ENCODE assay signal across 14 cellular contexts in the genomic region with DNA sequence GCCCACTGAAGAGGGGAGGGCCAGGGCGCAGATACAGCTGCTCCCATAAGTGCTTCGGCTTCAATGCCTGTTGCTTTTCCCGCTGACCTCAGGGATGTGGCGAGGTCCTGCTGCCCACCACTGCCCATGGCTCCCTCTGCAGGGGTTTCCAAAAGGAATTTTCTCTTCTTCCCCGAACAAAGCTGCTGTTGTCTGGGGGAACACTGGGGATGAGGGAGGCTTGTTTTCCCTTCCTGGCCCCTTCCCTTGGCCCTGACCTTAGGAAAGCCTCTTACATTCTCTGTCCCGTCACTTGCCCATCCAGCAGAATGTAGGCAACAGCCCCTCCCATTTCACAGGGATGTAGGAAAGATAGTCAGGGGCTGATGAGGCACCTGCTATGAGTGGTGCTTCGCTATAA. TPM values are rescaled to one million over a fixed set of nuclear protein-coding genes. Genes with fewer than 3 reads are reported as not detected.
A peak's percentile ranks its signal among the peaks of the same experiment; 100 is the strongest.
DNase-seq lines count a peak whose midpoint lies in the region; ATAC-seq and TF ChIP-seq lines count a peak whose summit lies in the region.
"Had no signal": no experiment of that assay in that cellular context is flagged by ENCODE, and none has a peak within 500 bp of the region (broad histone marks: within the 10 kb centered on the region; RNA-seq: fewer than 3 reads in every experiment).

No MANE protein-coding gene starts in this region.

- no peak overlapping the region for H3K18ac ChIP-seq in mesenchymal stem cell (ENCODE audit: low read depth in 1 of 2, low read length in 2 of 2)

- H3K4me2 ChIP-seq in mesenchymal stem cell (ENCODE audit: low read length, poor library complexity, severe bottlenecking) (no peak overlapping the region), MM.1S (ENCODE audit: low read depth, low read length) (no peak overlapping the region)

- H3K36me3 Mint-ChIP-seq in activated naive CD4-positive, alpha-beta T cell treated with anti-CD3 and anti-CD28 coated beads for 36 hours (ENCODE audit: low read depth): peaks cover 31% of the 10 kb centered on the region
- H3K36me3 Mint-ChIP-seq in activated T-helper 2 cell treated with anti-CD3 and anti-CD28 coated beads, Interferon-gamma antibody, Interleukin-2, Interleukin-4, amounts not matched to agents 10 μg/mL and 5 μg/mL and 100 μg/mL, durations not matched to agents 14 hours and 24 hours and 36 hours (ENCODE audit: low read depth): peaks cover 91% of the 10 kb centered on the region
- H3K36me3 Mint-ChIP-seq in type B pancreatic cell: no peaks in the 10 kb centered on the region

- no peak overlapping the region for H2BK120ac ChIP-seq in mesenchymal stem cell (ENCODE audit: low read depth, low read length)

- no peak for ATAC-seq in gastrocnemius medialis

- H3K4ac ChIP-seq in mesenchymal stem cell (ENCODE audit: low read depth in 1 of 2, low read length in 2 of 2): no peak overlapping the region

- H3K9ac ChIP-seq in mesenchymal stem cell (ENCODE audit: low read length) (no peak overlapping the region), MM.1S (ENCODE audit: low read length) (no peak overlapping the region)

- H3K4me1 ChIP-seq in mesenchymal stem cell (ENCODE audit: control insufficient read depth, insufficient read depth, low read depth, low read length) (peaks cover 41% of the 10 kb centered on the region), gastrocnemius medialis (peaks cover 23 to 52% of the 10 kb centered on the region in 2 donors), MM.1S (ENCODE audit: low read length) (peaks cover 27% of the 10 kb centered on the region)
- H3K4me1 ChIP-seq: HAP-1 had no signal

- intact Hi-C loops in activated naive CD4-positive, alpha-beta T cell treated with anti-CD3 and anti-CD28 coated beads for 36 hours (cut with micrococcal nuclease): no loop called here
- intact Hi-C loops in activated T-helper 2 cell treated with anti-CD3 and anti-CD28 coated beads, Interferon-gamma antibody, Interleukin-2, Interleukin-4, amounts not matched to agents 10 μg/mL and 5 μg/mL and 100 μg/mL, durations not matched to agents 14 hours and 24 hours and 36 hours (cut with micrococcal nuclease): no loop called here
- intact Hi-C loops in gastrocnemius medialis (cut with DNase I; ENCODE audit: low total_unique reads): loop anchor here (2.0 kb wide), 1 partner anchor 15 kb away; no protein-coding TSS in a partner anchor

- H2AK5ac ChIP-seq in mesenchymal stem cell (ENCODE audit: low read length, severe bottlenecking): peak overlapping the region; percentile 13

- H3K79me2 ChIP-seq in MM.1S (ENCODE audit: low read length): peaks cover 12% of the 10 kb centered on the region; the same call in 1 of the 2 replicates

- no peak overlapping the region for H2BK15ac ChIP-seq in mesenchymal stem cell (ENCODE audit: low read depth, poor library complexity, severe bottlenecking)

- no peak overlapping the region for H2BK5ac ChIP-seq in mesenchymal stem cell (ENCODE audit: low read depth, low read length, poor library complexity, severe bottlenecking)

- H2AFZ ChIP-seq in mesenchymal stem cell (ENCODE audit: low read depth, low read length): no peak overlapping the region
- H2AFZ ChIP-seq in MM.1S (ENCODE audit: low read length): no peak overlapping the region

- peaks cover 4 to 84% of the 10 kb centered on the region in 2 experiments for H3K36me3 ChIP-seq in mesenchymal stem cell (ENCODE audit: control insufficient read depth in 1 of 2, insufficient read depth in 2 of 2, low read depth in 1 of 2, low read length in 2 of 2)
- peaks cover 0 to 6% of the 10 kb centered on the region in 2 donors for H3K36me3 ChIP-seq in gastrocnemius medialis
- no peaks in the 10 kb centered on the region for H3K36me3 ChIP-seq in MM.1S (replicated peaks; ENCODE audit: insufficient read depth, low read length)
- H3K36me3 ChIP-seq: ascending aorta, HAP-1 had no signal

- 99% methylated on average over 5 of the region's 7 CpGs for WGBS in mesenchymal stem cell

- no peak for TF ChIP-seq POLR2A in gastrocnemius medialis (IDR thresholded peaks at IDR 0.05)

- H3K9me2 ChIP-seq in MM.1S (replicated peaks; ENCODE audit: insufficient read depth, low read length): no peaks in the 10 kb centered on the region

- H3K4me3 ChIP-seq in mesenchymal stem cell (ENCODE audit: insufficient read depth in 1 of 2, low read depth in 1 of 2, low read length in 2 of 2): no peak overlapping the region
- no peak overlapping the region for H3K4me3 ChIP-seq in gastrocnemius medialis
- H3K4me3 ChIP-seq in MM.1S (ENCODE audit: low read length): no peak overlapping the region
- H3K4me3 ChIP-seq: ascending aorta, HAP-1, stomach had no signal

- peaks cover 55% of the 10 kb centered on the region for H3K79me1 ChIP-seq in mesenchymal stem cell (replicated peaks; ENCODE audit: low read length, poor library complexity, severe bottlenecking)

- H3K27me3 ChIP-seq in mesenchymal stem cell (ENCODE audit: control insufficient read depth in 1 of 2, insufficient read depth in 1 of 2, low read length in 2 of 2) (no peaks in the 10 kb centered on the region), gastrocnemius medialis (no peaks in the 10 kb centered on the region), MM.1S (replicated peaks; ENCODE audit: insufficient read depth, low read length) (no peaks in the 10 kb centered on the region)
- H3K27me3 ChIP-seq: ascending aorta, stomach had no signal

- no peak overlapping the region for H3K14ac ChIP-seq in mesenchymal stem cell (ENCODE audit: low read length in 2 of 2)

- no peaks in the 10 kb centered on the region for H3K27me3 Mint-ChIP-seq in activated naive CD4-positive, alpha-beta T cell treated with anti-CD3 and anti-CD28 coated beads for 36 hours (ENCODE audit: low read depth)
- H3K27me3 Mint-ChIP-seq in activated T-helper 2 cell treated with anti-CD3 and anti-CD28 coated beads, Interferon-gamma antibody, Interleukin-2, Interleukin-4, amounts not matched to agents 10 μg/mL and 5 μg/mL and 100 μg/mL, durations not matched to agents 14 hours and 24 hours and 36 hours (ENCODE audit: low read depth): no peaks in the 10 kb centered on the region
- H3K27me3 Mint-ChIP-seq in type B pancreatic cell: no peaks in the 10 kb centered on the region

- H3K27ac ChIP-seq in mesenchymal stem cell (ENCODE audit: low read length, poor library complexity, severe bottlenecking) (no peak overlapping the region), gastrocnemius medialis (no peak overlapping the region), MM.1S (ENCODE audit: low read length) (no peak overlapping the region)

- peaks cover 12% of the 10 kb centered on the region for H3F3A ChIP-seq in MM.1S (ENCODE audit: insufficient read depth, low read length)

- POLR2A ChIA-PET in GM10248 (lab: Yijun Ruan, JAX): no interaction called here

- DNase-seq in activated naive CD4-positive, alpha-beta T cell treated with anti-CD3 and anti-CD28 coated beads for 36 hours: no peak
- no peak for DNase-seq in activated naive CD4-positive, alpha-beta T cell (lab: John Stamatoyannopoulos, UW)
- no peak for DNase-seq in activated T-helper 2 cell treated with anti-CD3 and anti-CD28 coated beads, Interferon-gamma antibody, Interleukin-2, Interleukin-4, amounts not matched to agents 10 μg/mL and 5 μg/mL and 100 μg/mL, durations not matched to agents 14 hours and 24 hours and 36 hours (ENCODE audit: low spot score)
- no peak for DNase-seq in mesenchymal stem cell
- no peak for DNase-seq in type B pancreatic cell (ENCODE audit: extremely low spot score, unreplicated experiment)
- DNase-seq in gastrocnemius medialis: no peak
- no peak for DNase-seq in MM.1S
- DNase-seq in GM10248 (ENCODE audit: extremely low spot score): no peak
- DNase-seq: NCI-H1417, NCI-H2227 treated with DMSO at 0.1 percent for 48 hours, SHP77, stomach had no signal

- no peak overlapping the region for H3K4me3 Mint-ChIP-seq in activated naive CD4-positive, alpha-beta T cell treated with anti-CD3 and anti-CD28 coated beads for 36 hours
- no peak overlapping the region for H3K4me3 Mint-ChIP-seq in activated T-helper 2 cell treated with anti-CD3 and anti-CD28 coated beads, Interferon-gamma antibody, Interleukin-2, Interleukin-4, amounts not matched to agents 10 μg/mL and 5 μg/mL and 100 μg/mL, durations not matched to agents 14 hours and 24 hours and 36 hours (ENCODE audit: low read depth)
- H3K4me3 Mint-ChIP-seq in type B pancreatic cell: no peak overlapping the region

- no peak overlapping the region for H4K91ac ChIP-seq in mesenchymal stem cell (ENCODE audit: low read length)

- no peaks in the 10 kb centered on the region for H3K9me3 Mint-ChIP-seq in activated naive CD4-positive, alpha-beta T cell treated with anti-CD3 and anti-CD28 coated beads for 36 hours
- no peaks in the 10 kb centered on the region for H3K9me3 Mint-ChIP-seq in activated T-helper 2 cell treated with anti-CD3 and anti-CD28 coated beads, Interferon-gamma antibody, Interleukin-2, Interleukin-4, amounts not matched to agents 10 μg/mL and 5 μg/mL and 100 μg/mL, durations not matched to agents 14 hours and 24 hours and 36 hours
- H3K9me3 Mint-ChIP-seq in type B pancreatic cell: no peaks in the 10 kb centered on the region

- no peak overlapping the region for H2BK12ac ChIP-seq in mesenchymal stem cell (ENCODE audit: low read length in 2 of 2)

- no peak overlapping the region for H3K23ac ChIP-seq in mesenchymal stem cell (ENCODE audit: low read length in 2 of 2)

- TF ChIP-seq CTCF in type B pancreatic cell (conservative IDR thresholded peaks at IDR 0.05) (no peak), gastrocnemius medialis (IDR thresholded peaks at IDR 0.05 in 4 of 5, conservative IDR thresholded peaks at IDR 0.05 in 1 of 5) (no peak), MM.1S (IDR thresholded peaks at IDR 0.05; ENCODE audit: low read length) (no peak), GM10248 (IDR thresholded peaks at IDR 0.05; ENCODE audit: control extremely low read depth, extremely low read depth, low read depth, missing control alignments) (no peak)

- H4K8ac ChIP-seq in mesenchymal stem cell (ENCODE audit: low read length): no peak overlapping the region

- peak overlapping the region; percentile 66 for H3K27ac Mint-ChIP-seq in activated naive CD4-positive, alpha-beta T cell treated with anti-CD3 and anti-CD28 coated beads for 36 hours
- peak overlapping the region; percentile 72 for H3K27ac Mint-ChIP-seq in activated T-helper 2 cell treated with anti-CD3 and anti-CD28 coated beads, Interferon-gamma antibody, Interleukin-2, Interleukin-4, amounts not matched to agents 10 μg/mL and 5 μg/mL and 100 μg/mL, durations not matched to agents 14 hours and 24 hours and 36 hours
- peak overlapping the region; percentile 13 for H3K27ac Mint-ChIP-seq in type B pancreatic cell

- H4K20me1 ChIP-seq in MM.1S (ENCODE audit: insufficient read depth, low read length): no peaks in the 10 kb centered on the region

- CTCF ChIA-PET in activated naive CD4-positive, alpha-beta T cell treated with anti-CD3 and anti-CD28 coated beads for 36 hours (lab: Charles Lee): interaction anchor here (1.0 to 1.3 kb wide), 2 partner anchors 41 to 44 kb away, joined by 4 to 5 read pairs; no protein-coding TSS in a partner anchor
- CTCF ChIA-PET in GM10248 (lab: Yijun Ruan, JAX): interaction anchor here (1.3 to 20.2 kb wide), 5 partner anchors 11 to 311 kb away, joined by 4 to 186 read pairs (median 17); partner anchors contain the start of gene CD82

- in situ Hi-C loops in gastrocnemius medialis (cut with MboI; ENCODE audit: low sequenced_read_pairs in 4 of 4): no loop called here

- H3K9me3 ChIP-seq in mesenchymal stem cell (ENCODE audit: control insufficient read depth, low read length) (no peaks in the 10 kb centered on the region), gastrocnemius medialis (no peaks in the 10 kb centered on the region), MM.1S (replicated peaks; ENCODE audit: insufficient read depth, low read length) (no peaks in the 10 kb centered on the region)
- H3K9me3 ChIP-seq: ascending aorta, HAP-1, stomach had no signal

- peaks cover 76% of the 10 kb centered on the region for H3K4me1 Mint-ChIP-seq in activated naive CD4-positive, alpha-beta T cell treated with anti-CD3 and anti-CD28 coated beads for 36 hours (ENCODE audit: low read depth)
- peaks cover 49% of the 10 kb centered on the region for H3K4me1 Mint-ChIP-seq in activated T-helper 2 cell treated with anti-CD3 and anti-CD28 coated beads, Interferon-gamma antibody, Interleukin-2, Interleukin-4, amounts not matched to agents 10 μg/mL and 5 μg/mL and 100 μg/mL, durations not matched to agents 14 hours and 24 hours and 36 hours (ENCODE audit: low read depth)
- H3K4me1 Mint-ChIP-seq in type B pancreatic cell (ENCODE audit: unreplicated experiment): peaks cover 25% of the 10 kb centered on the region

RNA-seq across cellular contexts. Expression of gene CD82, which starts 34.8 kb away (rescaled TPM):
- total RNA-seq in activated naive CD4-positive, alpha-beta T cell treated with anti-CD3 and anti-CD28 coated beads for 36 hours: 100 to 1,000 TPM; 140 to 141 TPM
- 397 and 425 TPM in 2 replicates for total RNA-seq in activated T-helper 2 cell treated with anti-CD3 and anti-CD28 coated beads, Interferon-gamma antibody, Interleukin-2, Interleukin-4, amounts not matched to agents 10 μg/mL and 5 μg/mL and 100 μg/mL, durations not matched to agents 14 hours and 24 hours and 36 hours
- polyA plus RNA-seq in mesenchymal stem cell (2013, experiment 1 of 2): 196 TPM
- 194 TPM for polyA plus RNA-seq in mesenchymal stem cell (2013, experiment 2 of 2)
- total RNA-seq in type B pancreatic cell (ENCODE audit: low replicate concordance) (80.3 and 82.1 TPM in 2 replicates), gastrocnemius medialis (10 to 100 TPM in 3 of 4 donors, 1 to 10 TPM in 1; 4.5 to 17.5 (median 13.5) TPM)

Comparison
In these comparisons a context has a peak if more than half of its experiments do, and no peak if none do; other contexts are left out.
1. H3K27ac Mint-ChIP-seq: peak in every context shown above with its lines; median percentile 72 in activated T-helper 2 cell treated with anti-CD3 and anti-CD28 coated beads, Interferon-gamma antibody, Interleukin-2, Interleukin-4, amounts not matched to agents 10 μg/mL and 5 μg/mL and 100 μg/mL, durations not matched to agents 14 hours and 24 hours and 36 hours; 66 in activated naive CD4-positive, alpha-beta T cell treated with anti-CD3 and anti-CD28 coated beads for 36 hours; 13 in type B pancreatic cell.